24 cellular contexts compared by ENCODE assay signal in the genomic region with DNA sequence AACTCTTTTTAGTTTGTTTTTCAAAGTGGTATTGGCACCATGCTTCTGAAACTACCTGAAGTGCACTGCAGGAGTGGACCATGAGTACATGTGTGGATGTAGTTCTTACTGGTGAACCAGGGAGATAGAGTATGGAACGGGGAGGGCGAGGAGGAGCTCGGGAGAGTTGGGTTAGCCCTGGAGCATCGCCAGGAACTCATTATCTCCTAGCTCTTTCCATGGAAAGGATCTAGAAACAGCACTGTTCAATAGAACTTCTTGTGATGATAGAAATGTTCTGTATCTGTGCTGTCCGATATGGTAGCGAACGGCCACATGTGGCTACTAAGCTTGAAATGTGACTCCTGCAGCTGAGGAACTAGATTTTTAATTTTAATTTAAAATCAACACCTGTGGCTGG. TPM values are rescaled to one million over a fixed set of nuclear protein-coding genes. Genes with fewer than 3 reads are reported as not detected.
DNase-seq lines count a peak whose midpoint lies in the region; ATAC-seq and TF ChIP-seq lines count a peak whose summit lies in the region.
"Had no signal": no experiment of that assay in that cellular context is flagged by ENCODE, and none has a peak within 500 bp of the region (broad histone marks: within the 10 kb centered on the region; RNA-seq: fewer than 3 reads in every experiment).

No MANE protein-coding gene starts in this region.

- no peak for ATAC-seq in CD4-positive, alpha-beta T cell (ENCODE audit: poor library complexity)
- ATAC-seq: GM23338, HepG2, SK-N-SH treated with all-trans-retinoic acid at 6 μM for 48 hours, upper lobe of right lung had no signal

- no peak for DNase-seq in CD4-positive, alpha-beta T cell
- DNase-seq in NCI-H2029 (lab: John Stamatoyannopoulos, UW): peak; percentile 43
- no peak for DNase-seq in dorsolateral prefrontal cortex
- DNase-seq in iPS-NIHi7 (ENCODE audit: extremely low spot score): no peak
- no peak for DNase-seq in endodermal cell
- no peak for DNase-seq in esophagus squamous epithelium (lab: John Stamatoyannopoulos, UW)
- no peak for DNase-seq in midbrain (lab: John Stamatoyannopoulos, UW)
- DNase-seq: ACHN; activated CD4-positive, alpha-beta memory T cell treated with anti-CD3 and anti-CD28 coated beads, Interleukin-2, amount 10 ng/mL, durations not matched to agents 7 days and 5 days; activated CD4-positive, CD25-positive, alpha-beta regulatory T cell treated with anti-CD3 and anti-CD28 coated beads, Interleukin-2, amount 50 U/mL, for 72 hours; activated CD8-positive, alpha-beta memory T cell treated with anti-CD3 and anti-CD28 coated beads, Interleukin-2, amount 50 U/mL, for 48 hours; cerebellar nuclear complex; DMS53; kidney glomerular epithelial cell; NCI-H1694 treated with DMSO at 0.1 percent for 48 hours; NCI-H226; NCI-H748 treated with DMSO at 0.1 percent for 48 hours; T-helper 2 cell; upper lobe of right lung had no signal

- peaks cover 88% of the 10 kb centered on the region for H3K36me3 Mint-ChIP-seq in CD4-positive, alpha-beta T cell (ENCODE audit: low read depth)
- peaks cover 68% of the 10 kb centered on the region for H3K36me3 Mint-ChIP-seq in nephron (ENCODE audit: low read depth)
- peaks cover 54% of the 10 kb centered on the region for H3K36me3 Mint-ChIP-seq in endodermal cell (ENCODE audit: low read depth)

- H3K4me1 ChIP-seq in endodermal cell (ENCODE audit: control insufficient read depth, insufficient read depth, low read length) (peaks cover 30% of the 10 kb centered on the region), esophagus squamous epithelium (peaks cover 29 to 61% (median 29%) of the 10 kb centered on the region in 3 donors)

- H3K4me3 Mint-ChIP-seq in CD4-positive, alpha-beta T cell: no peak overlapping the region
- H3K4me3 Mint-ChIP-seq in nephron (no peak overlapping the region), endodermal cell (no peak overlapping the region)
- H3K4me3 Mint-ChIP-seq: activated CD4-positive, alpha-beta memory T cell treated with anti-CD3 and anti-CD28 coated beads, Interleukin-2, amount 10 ng/mL, durations not matched to agents 7 days and 5 days; activated naive CD8-positive, alpha-beta T cell; GM23338 had no signal

- no peaks in the 10 kb centered on the region for H3K27me3 Mint-ChIP-seq in CD4-positive, alpha-beta T cell
- H3K27me3 Mint-ChIP-seq in nephron (ENCODE audit: low read depth) (no peaks in the 10 kb centered on the region), endodermal cell (ENCODE audit: insufficient read depth) (no peaks in the 10 kb centered on the region)
- H3K27me3 Mint-ChIP-seq: activated CD4-positive, alpha-beta memory T cell treated with anti-CD3 and anti-CD28 coated beads, Interleukin-2, amount 10 ng/mL, durations not matched to agents 7 days and 5 days; activated naive CD8-positive, alpha-beta T cell had no signal

- H3K9ac ChIP-seq in endodermal cell (ENCODE audit: extremely low read depth, low read length, poor library complexity, severe bottlenecking): no peak overlapping the region

- whole genome bisulfite sequencing in endodermal cell (ENCODE audit: insufficient coverage in 1 of 2, insufficient read length in 1 of 2), 2 experiments: 95 to 96% methylated on average over 4 to 7 of the region's 7 CpGs
- 79 to 80% methylated on average over 7 of the region's 7 CpGs for whole genome bisulfite sequencing in esophagus squamous epithelium, 2 donors

- peaks cover 46% of the 10 kb centered on the region for H3K4me1 Mint-ChIP-seq in CD4-positive, alpha-beta T cell (ENCODE audit: low read depth)
- H3K4me1 Mint-ChIP-seq in nephron: peaks cover 70% of the 10 kb centered on the region
- peaks cover 45% of the 10 kb centered on the region for H3K4me1 Mint-ChIP-seq in endodermal cell

- no peak overlapping the region for H3K27ac ChIP-seq in CD4-positive, alpha-beta T cell (ENCODE audit: low read depth, low read length)
- H3K27ac ChIP-seq in dorsolateral prefrontal cortex: peak overlapping the region in 46 of 59 donors; percentile 5 to 90 (median 40)
- no peak overlapping the region for H3K27ac ChIP-seq in endodermal cell (ENCODE audit: low read depth, low read length)
- no peak overlapping the region for H3K27ac ChIP-seq in esophagus squamous epithelium
- H3K27ac ChIP-seq: upper lobe of right lung had no signal

- intact Hi-C loops in CD4-positive, alpha-beta T cell (cut with DNase I, micrococcal nuclease): no loop called here
- intact Hi-C loops in dorsolateral prefrontal cortex (cut with DNase I): no loop called here
- intact Hi-C loops in esophagus squamous epithelium (cut with DNase I): no loop called here

- POLR2A ChIA-PET in CD4-positive, alpha-beta T cell (lab: Charles Lee): no interaction called here

- TF ChIP-seq CTCF in CD4-positive, alpha-beta T cell (IDR thresholded peaks at IDR 0.05): no peak
- TF ChIP-seq CTCF in dorsolateral prefrontal cortex (IDR thresholded peaks at IDR 0.05 in 54 of 56, conservative IDR thresholded peaks at IDR 0.05 in 2 of 56; ENCODE audit: low read depth in 1 of 56, partially characterized antibody in 56 of 56) (no peak), nephron (IDR thresholded peaks at IDR 0.05; ENCODE audit: unreplicated experiment in 3 of 3) (no peak), endodermal cell (conservative IDR thresholded peaks at IDR 0.05) (no peak), esophagus squamous epithelium (IDR thresholded peaks at IDR 0.05) (no peak)

- H3K27ac Mint-ChIP-seq in CD4-positive, alpha-beta T cell: peak overlapping the region; percentile 36
- H3K27ac Mint-ChIP-seq in nephron: peak overlapping the region; percentile 10 to 70 (median 56)
- no peak overlapping the region for H3K27ac Mint-ChIP-seq in endodermal cell
- H3K27ac Mint-ChIP-seq: activated CD4-positive, alpha-beta memory T cell treated with anti-CD3 and anti-CD28 coated beads, Interleukin-2, amount 10 ng/mL, durations not matched to agents 7 days and 5 days; activated naive CD8-positive, alpha-beta T cell had no signal

- H3K9me3 ChIP-seq in CD4-positive, alpha-beta T cell (ENCODE audit: control insufficient read depth, low read length): no peaks in the 10 kb centered on the region
- H3K9me3 ChIP-seq in endodermal cell (ENCODE audit: control insufficient read depth, low read length): peaks cover 19% of the 10 kb centered on the region
- H3K9me3 ChIP-seq in esophagus squamous epithelium: no peaks in the 10 kb centered on the region
- H3K9me3 ChIP-seq: upper lobe of right lung had no signal

- peaks cover 3% of the 10 kb centered on the region for H3K9me3 Mint-ChIP-seq in CD4-positive, alpha-beta T cell
- no peaks in the 10 kb centered on the region for H3K9me3 Mint-ChIP-seq in nephron
- peaks cover 28% of the 10 kb centered on the region for H3K9me3 Mint-ChIP-seq in endodermal cell

- no peak for TF ChIP-seq POLR2A in esophagus squamous epithelium (IDR thresholded peaks at IDR 0.05)

- H3K4me3 ChIP-seq in dorsolateral prefrontal cortex: no peak overlapping the region
- no peak overlapping the region for H3K4me3 ChIP-seq in endodermal cell (ENCODE audit: low read length)
- H3K4me3 ChIP-seq in esophagus squamous epithelium: no peak overlapping the region
- H3K4me3 ChIP-seq: GM23338, upper lobe of right lung had no signal

- H3K36me3 ChIP-seq in endodermal cell (ENCODE audit: control insufficient read depth, insufficient read depth, low read length) (peaks cover 27% of the 10 kb centered on the region), esophagus squamous epithelium (peaks cover 0 to 26% (median 0%) of the 10 kb centered on the region in 3 donors)

- H3K27me3 ChIP-seq in CD4-positive, alpha-beta T cell (ENCODE audit: control insufficient read depth, insufficient read depth, low read length): no peaks in the 10 kb centered on the region
- H3K27me3 ChIP-seq in dorsolateral prefrontal cortex (no peaks in the 10 kb centered on the region), endodermal cell (ENCODE audit: control insufficient read depth, insufficient read depth, low read length, poor library complexity, severe bottlenecking) (no peaks in the 10 kb centered on the region), esophagus squamous epithelium (no peaks in the 10 kb centered on the region)
- H3K27me3 ChIP-seq: upper lobe of right lung had no signal

- CTCF ChIA-PET in CD4-positive, alpha-beta T cell (lab: Charles Lee): no interaction called here

RNA-seq across cellular contexts. Expression of a gene that starts 47.3 kb away (rescaled TPM):
- total RNA-seq in CD4-positive, alpha-beta T cell: 10 to 100 TPM; 10.5 to 11.3 TPM
- total RNA-seq in dorsolateral prefrontal cortex (10 to 100 TPM; 41.2 to 97.0 (median 59.1) TPM), endodermal cell (10 to 100 TPM; 47.5 to 49.7 TPM), esophagus squamous epithelium (10 to 100 TPM; 31.8 to 50.0 (median 44.5) TPM)
- 77.0 TPM for polyA plus RNA-seq in endodermal cell (2013, experiment 1 of 2)
- polyA plus RNA-seq in endodermal cell (2013, experiment 2 of 2): 77.0 TPM

Comparison
In these comparisons a context has a peak if more than half of its experiments do, and no peak if none do; other contexts are left out.
1. H3K27ac ChIP-seq: peak in dorsolateral prefrontal cortex (46 of 59); none in CD4-positive, alpha-beta T cell (single experiment), endodermal cell (single experiment) and esophagus squamous epithelium (0 of 4).